ENCODE assay signal across 8 cellular contexts in the genomic region with DNA sequence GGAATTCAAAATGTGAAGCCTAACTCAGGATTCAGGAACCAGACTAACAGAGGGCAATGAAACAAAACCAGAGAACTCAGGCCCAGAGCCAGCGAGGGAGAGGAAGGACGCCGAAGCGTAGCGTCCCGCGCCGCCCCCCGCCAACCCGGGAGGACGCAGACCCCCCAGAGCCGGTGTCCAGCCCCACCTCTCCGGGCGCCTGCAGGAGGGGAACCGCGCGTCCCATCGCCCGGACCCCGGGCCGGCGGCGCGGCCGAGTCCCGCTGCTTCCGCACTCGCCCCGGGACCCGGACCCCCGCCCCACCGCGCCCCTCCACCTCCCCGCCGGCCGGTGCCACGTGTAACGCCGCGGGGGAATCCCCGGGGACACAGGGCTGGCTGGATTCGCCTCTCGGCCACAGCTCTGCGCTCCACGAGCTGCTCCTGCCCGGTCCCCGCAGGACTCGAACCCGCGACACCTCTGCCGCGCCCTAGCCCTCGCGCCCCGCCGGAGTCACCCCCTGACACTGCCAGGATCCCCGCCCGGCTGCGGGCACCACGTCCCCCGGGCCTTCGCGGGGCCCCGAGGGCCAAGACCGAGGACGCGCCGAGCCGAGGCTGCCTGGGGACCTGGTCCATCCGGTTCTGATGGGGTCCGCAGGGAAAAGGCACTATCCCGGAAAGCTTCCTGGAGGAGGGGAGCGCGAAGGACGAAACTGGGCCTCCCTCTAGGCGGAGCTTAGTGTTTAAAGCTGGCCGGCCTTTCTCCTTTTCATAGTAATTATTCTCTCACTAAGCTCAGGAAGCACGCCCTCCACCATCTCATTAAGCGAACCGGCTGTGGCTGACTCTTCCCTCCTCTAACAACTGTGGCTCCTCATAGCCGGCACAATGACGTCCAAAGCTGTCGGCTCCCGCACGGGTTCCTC. TPM values are rescaled to one million over a fixed set of nuclear protein-coding genes. Genes with fewer than 3 reads are reported as not detected.
A peak's percentile ranks its signal among the peaks of the same experiment; 100 is the strongest.
DNase-seq lines count a peak whose midpoint lies in the region; ATAC-seq, FAIRE-seq and TF ChIP-seq lines count a peak whose summit lies in the region.

No MANE protein-coding gene starts in this region.

- FAIRE-seq in bronchial epithelial cell (lab: Jason Lieb, UNC) = no peak

- H3K9me3 ChIP-seq in mononuclear cell (ENCODE audit: low read depth, low read length) = no peaks in the 10 kb centered on the region

- no peak overlapping the region for H3K27ac ChIP-seq in HL-60 (replicated peaks)

- DNase-seq in NCI-H524 (lab: John Stamatoyannopoulos, UW) (peak; percentile 8 to 45), NCI-H524 treated with DMSO at 0.1 percent for 48 hours (lab: John Stamatoyannopoulos, UW) (no peak), HL-60 (ENCODE audit: low read depth in 1 of 2, low spot score in 1 of 2) (peak in 1 of 2 experiments; percentile 18), bronchial epithelial cell (ENCODE audit: low read depth) (no peak), HuH-7.5 (ENCODE audit: low spot score) (no peak), T1000 (lab: John Stamatoyannopoulos, UW) (no peak)

- TF ChIP-seq CTCF in HL-60 (IDR thresholded peaks at IDR 0.05; ENCODE audit: insufficient read depth, low read length) (no peak), bronchial epithelial cell (IDR thresholded peaks at IDR 0.05; ENCODE audit: insufficient read depth, low read length, severe bottlenecking) (no peak)

- H3K36me3 ChIP-seq in bronchial epithelial cell (ENCODE audit: control insufficient read depth, insufficient read depth, low read length) = no peaks in the 10 kb centered on the region

- ATAC-seq in HG02642 (IDR thresholded peaks at IDR 0.05; ENCODE audit: poor library complexity, unreplicated experiment) = no peak

- H3K27me3 ChIP-seq in HL-60 (ENCODE audit: insufficient read depth, poor library complexity, severe bottlenecking) (no peaks in the 10 kb centered on the region), bronchial epithelial cell (ENCODE audit: control insufficient read depth, insufficient read depth, low read length) (no peaks in the 10 kb centered on the region), mononuclear cell (ENCODE audit: insufficient read depth, low read length) (peaks cover 6% of the 10 kb centered on the region)

- H3K4me1 ChIP-seq in mononuclear cell (ENCODE audit: insufficient read depth, low read length) = peaks cover 7% of the 10 kb centered on the region

- H3K4me3 ChIP-seq in HL-60 (replicated peaks; ENCODE audit: insufficient read depth, low read length) (peak overlapping the region; percentile 41), bronchial epithelial cell (ENCODE audit: low read depth, low read length) (peak overlapping the region; percentile 52), mononuclear cell (ENCODE audit: low read length) (peak overlapping the region; percentile 27)

RNA-seq across cellular contexts. Expression of a gene that starts 40.4 kb away (rescaled TPM):
- not detected in 2 replicates for total RNA-seq in bronchial epithelial cell
- total RNA-seq in mononuclear cell = 1.6 TPM

Comparison
In these comparisons a context has a peak if more than half of its experiments do, and no peak if none do; other contexts are left out.
1. DNase-seq: peak in NCI-H524 (2 of 2); none in NCI-H524 treated with DMSO at 0.1 percent for 48 hours (single experiment), bronchial epithelial cell (single experiment), HuH-7.5 (single experiment) and T1000 (single experiment).
2. Peak in every context shown above with its lines, with median percentiles within 50 percentile points of each other: H3K4me3 ChIP-seq.